Comparison of ENCODE assay signal across 1 cellular context in the genomic region with DNA sequence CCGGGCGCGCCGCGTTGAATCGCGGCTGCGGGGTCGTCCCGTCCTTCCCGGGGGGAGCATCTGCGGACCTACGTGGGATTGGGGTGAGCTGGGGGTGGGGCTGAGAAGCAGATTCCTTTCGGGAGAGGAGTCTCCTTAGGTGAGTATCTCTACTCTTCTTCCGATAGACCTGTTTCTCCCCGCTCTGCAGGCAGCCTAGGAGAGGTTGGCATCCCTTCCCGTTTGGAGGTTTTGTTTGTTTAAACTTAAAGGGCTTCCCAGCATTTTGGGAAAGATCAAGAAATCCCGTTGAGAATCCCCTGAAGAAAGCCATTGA.
TF ChIP-seq lines count a peak whose summit lies in the region.

No MANE protein-coding gene starts in this region.

TF ChIP-seq in IMR-90, 13 proteins besides CTCF, POLR2A, EP300 and RAD21 (continued from another document):
- no peak; the same call in 1 of the 2 replicates for TF ChIP-seq CHD1 (IDR thresholded peaks at IDR 0.05; ENCODE audit: low read depth, low read length)
- TF ChIP-seq, protein P1, sequence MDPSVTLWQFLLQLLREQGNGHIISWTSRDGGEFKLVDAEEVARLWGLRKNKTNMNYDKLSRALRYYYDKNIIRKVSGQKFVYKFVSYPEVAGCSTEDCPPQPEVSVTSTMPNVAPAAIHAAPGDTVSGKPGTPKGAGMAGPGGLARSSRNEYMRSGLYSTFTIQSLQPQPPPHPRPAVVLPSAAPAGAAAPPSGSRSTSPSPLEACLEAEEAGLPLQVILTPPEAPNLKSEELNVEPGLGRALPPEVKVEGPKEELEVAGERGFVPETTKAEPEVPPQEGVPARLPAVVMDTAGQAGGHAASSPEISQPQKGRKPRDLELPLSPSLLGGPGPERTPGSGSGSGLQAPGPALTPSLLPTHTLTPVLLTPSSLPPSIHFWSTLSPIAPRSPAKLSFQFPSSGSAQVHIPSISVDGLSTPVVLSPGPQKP (IDR thresholded peaks at IDR 0.05; ENCODE audit: borderline replicate concordance, low read depth, low read length), result no peak
